Comparison of ENCODE assay signal across 8 cellular contexts in genomic region chr17:40097931-40098845, GRCh38. TPM values are rescaled to one million over a fixed set of nuclear protein-coding genes. Genes with fewer than 3 reads are reported as not detected.
A peak's percentile ranks its signal among the peaks of the same experiment; 100 is the strongest.
DNase-seq lines count a peak whose midpoint lies in the region; ATAC-seq and TF ChIP-seq lines count a peak whose summit lies in the region.

No MANE protein-coding gene starts in this region.

- H3K9me2 ChIP-seq in MM.1S (replicated peaks; ENCODE audit: insufficient read depth, low read length): no peaks in the 10 kb centered on the region

- POLR2A ChIA-PET in CD4-positive, alpha-beta memory T cell (lab: Charles Lee; ENCODE audit: partially characterized antibody): interaction anchor here (0.7 to 16.2 kb wide), 21 partner anchors 9 to 1590 kb away, joined by 3 to 494 read pairs (median 5); partner anchors contain the start of genes CASC3, EIF1, MED24 and MSL1

- no peak for TF ChIP-seq CTCF in MM.1S (IDR thresholded peaks at IDR 0.05; ENCODE audit: low read length)
- no peak for TF ChIP-seq CTCF in cardiac fibroblast (IDR thresholded peaks at IDR 0.05; ENCODE audit: low read depth, low read length)
- no peak for TF ChIP-seq CTCF in lung (IDR thresholded peaks at IDR 0.05; ENCODE audit: control extremely low read depth, extremely low read depth)
- TF ChIP-seq CTCF in transverse colon (IDR thresholded peaks at IDR 0.05): no peak

- H3K4me2 ChIP-seq in MM.1S (ENCODE audit: low read depth, low read length): peak overlapping the region; percentile 86

- H3K4me1 Mint-ChIP-seq in CD4-positive, alpha-beta memory T cell: peaks cover 60 to 93% (median 78%) of the 10 kb centered on the region in 4 donors

- peaks cover 20% of the 10 kb centered on the region for H3K36me3 ChIP-seq in CD4-positive, alpha-beta memory T cell (ENCODE audit: insufficient read depth, low read length)
- H3K36me3 ChIP-seq in MM.1S (replicated peaks; ENCODE audit: insufficient read depth, low read length) (no peaks in the 10 kb centered on the region), lung (ENCODE audit: control insufficient read depth in 2 of 2, insufficient read depth in 2 of 2, low read length in 2 of 2) (peaks cover 0 to 31% of the 10 kb centered on the region in 2 donors), transverse colon (peaks cover 0 to 10% (median 3%) of the 10 kb centered on the region in 4 donors)

- 37 to 48% methylated on average over 9 of the region's 9 CpGs for WGBS in lung, 2 donors
- 33 to 40% methylated on average over 3 to 9 of the region's 9 CpGs for WGBS in transverse colon (ENCODE audit: low coverage in 1 of 2), 2 donors

- peaks cover 53% of the 10 kb centered on the region for H3F3A ChIP-seq in MM.1S (ENCODE audit: insufficient read depth, low read length)

- peak overlapping the region; percentile 13 to 35 for H3K4me3 ChIP-seq in CD4-positive, alpha-beta memory T cell (ENCODE audit: low read length in 2 of 2)
- peak overlapping the region; percentile 35 for H3K4me3 ChIP-seq in MM.1S (ENCODE audit: low read length)
- peak overlapping the region; percentile 21 to 36 for H3K4me3 ChIP-seq in cardiac fibroblast (replicated peaks in 1 of 2; ENCODE audit: low read depth in 2 of 2, low read length in 2 of 2)
- H3K4me3 ChIP-seq in lung: no peak overlapping the region
- peak overlapping the region; percentile 11 to 68 (median 18) for H3K4me3 ChIP-seq in transverse colon

- H3K9me3 Mint-ChIP-seq in CD4-positive, alpha-beta memory T cell: no peaks in the 10 kb centered on the region

- peak; percentile 79 for TF ChIP-seq EP300 in transverse colon (IDR thresholded peaks at IDR 0.05; ENCODE audit: low read depth)

- peak overlapping the region; percentile 86 to 99 (median 95) for H3K27ac Mint-ChIP-seq in CD4-positive, alpha-beta memory T cell

- intact Hi-C loops in CD4-positive, alpha-beta memory T cell (cut with micrococcal nuclease): no loop called here
- intact Hi-C loops in transverse colon (cut with DNase I; ENCODE audit: low total_unique reads): no loop called here

- in situ Hi-C loops in transverse colon (cut with MboI; ENCODE audit: low pct_ligation_motif_present in 1 of 4, low pct_unique_long_range_greater_than_20kb in 1 of 4, low sequenced_read_pairs in 3 of 4): no loop called here

- TF ChIP-seq POLR2A in transverse colon (IDR thresholded peaks at IDR 0.05): peak; percentile 38

- H3K4me1 ChIP-seq in CD4-positive, alpha-beta memory T cell (ENCODE audit: insufficient read depth, low read length): peaks cover 88% of the 10 kb centered on the region
- H3K4me1 ChIP-seq in MM.1S (ENCODE audit: low read length) (peaks cover 53% of the 10 kb centered on the region), lung (ENCODE audit: control insufficient read depth in 2 of 2, insufficient read depth in 2 of 2, low read length in 2 of 2) (peaks cover 34 to 35% of the 10 kb centered on the region in 2 donors), transverse colon (peaks cover 56 to 88% (median 72%) of the 10 kb centered on the region in 4 donors)

- H3K4me3 Mint-ChIP-seq in CD4-positive, alpha-beta memory T cell: peak overlapping the region; percentile 80 to 99 (median 98)

- no peaks in the 10 kb centered on the region for H3K27me3 ChIP-seq in CD4-positive, alpha-beta memory T cell (ENCODE audit: insufficient read depth, low read length)
- H3K27me3 ChIP-seq in MM.1S (replicated peaks; ENCODE audit: insufficient read depth, low read length) (no peaks in the 10 kb centered on the region), lung (ENCODE audit: control insufficient read depth, insufficient read depth) (no peaks in the 10 kb centered on the region), transverse colon (no peaks in the 10 kb centered on the region)

- H4K20me1 ChIP-seq in MM.1S (ENCODE audit: insufficient read depth, low read length): no peaks in the 10 kb centered on the region

- H2AFZ ChIP-seq in MM.1S (ENCODE audit: low read length): peak overlapping the region; percentile 5; the same call in 1 of the 2 replicates

- H3K27ac ChIP-seq in CD4-positive, alpha-beta memory T cell (ENCODE audit: low read depth, low read length): peak overlapping the region; percentile 92
- H3K27ac ChIP-seq in MM.1S (ENCODE audit: low read length) (peak overlapping the region; percentile 78), lung (ENCODE audit: low read depth in 1 of 2, low read length in 1 of 2) (peak overlapping the region; percentile 96 to 99), transverse colon (peak overlapping the region; percentile 93 to 99 (median 96))

- CTCF ChIA-PET in CD4-positive, alpha-beta memory T cell (lab: Charles Lee; ENCODE audit: partially characterized antibody): interaction anchor here (0.9 to 21.9 kb wide), 8 partner anchors 9 to 85 kb away, joined by 3 to 543 read pairs (median 8); partner anchors contain the start of genes CASC3 and THRA

- peak overlapping the region; percentile 41 for H3K9ac ChIP-seq in MM.1S (ENCODE audit: low read length)

- H3K27me3 Mint-ChIP-seq in CD4-positive, alpha-beta memory T cell: no peaks in the 10 kb centered on the region

- H3K9me3 ChIP-seq in CD4-positive, alpha-beta memory T cell (ENCODE audit: control insufficient read depth in 1 of 2, low read length in 2 of 2): no peaks in the 10 kb centered on the region
- H3K9me3 ChIP-seq in MM.1S (replicated peaks; ENCODE audit: insufficient read depth, low read length) (no peaks in the 10 kb centered on the region), lung (ENCODE audit: control insufficient read depth in 2 of 2, insufficient read depth in 1 of 2, low read length in 1 of 2) (no peaks in the 10 kb centered on the region), transverse colon (no peaks in the 10 kb centered on the region)

- DNase-seq in CD4-positive, alpha-beta memory T cell: peak in 1 of 5 donors; percentile 53
- DNase-seq in MM.1S (peak; percentile 38), cardiac fibroblast (ENCODE audit: low read depth in 2 of 2) (peak; percentile 69 to 71), lung (ENCODE audit: low spot score) (peak; percentile 72), transverse colon (peak; percentile 90), SHP77 (lab: John Stamatoyannopoulos, UW) (no peak)
- DNase-seq in activated CD4-positive, CD25-positive, alpha-beta regulatory T cell (lab: John Stamatoyannopoulos, UW): no peak

- H3K36me3 Mint-ChIP-seq in CD4-positive, alpha-beta memory T cell: peaks cover 36 to 38% of the 10 kb centered on the region in 2 donors

- ATAC-seq in lung (ENCODE audit: insufficient read depth, low FRiP score) (no peak), GM18861 (IDR thresholded peaks at IDR 0.05; ENCODE audit: unreplicated experiment) (no peak)

- H3K79me2 ChIP-seq in MM.1S (ENCODE audit: low read length): peaks cover 39% of the 10 kb centered on the region

RNA-seq across cellular contexts. Expression of gene NR1D1, which starts 2.2 kb away (rescaled TPM):
- total RNA-seq in CD4-positive, alpha-beta memory T cell: 10 to 100 TPM; 14.8 to 15.1 TPM
- polyA plus RNA-seq in CD4-positive, alpha-beta memory T cell: 10 to 100 TPM in 1 of 2 donors, 1 to 10 TPM in 1; 5.7 to 12.3 TPM
- total RNA-seq in lung: 10 to 100 TPM in 1 of 2 donors, 1 to 10 TPM in 1; 3.2 to 19.4 TPM
- 10 to 100 TPM in 1 of 2 donors, 1 to 10 TPM in 1; 8.7 to 19.6 TPM for polyA plus RNA-seq in lung
- total RNA-seq in transverse colon: 10 to 100 TPM in 1 of 4 donors, 1 to 10 TPM in 3; 4.8 to 18.0 (median 7.3) TPM

RNA-seq across cellular contexts. Expression of gene MSL1, which starts 23.6 kb away (rescaled TPM):
- total RNA-seq in CD4-positive, alpha-beta memory T cell: 100 to 1,000 TPM; 130 to 133 TPM
- polyA plus RNA-seq in CD4-positive, alpha-beta memory T cell: 1 to 10 TPM; 6.0 to 8.3 TPM
- total RNA-seq in lung (100 to 1,000 TPM in 1 of 2 donors, 10 to 100 TPM in 1; 84.8 to 111 TPM), transverse colon (100 to 1,000 TPM in 2 of 4 donors, 10 to 100 TPM in 2; 73.9 to 258 (median 90.6) TPM)
- polyA plus RNA-seq in lung: 10 to 100 TPM; 73.2 to 84.6 TPM

RNA-seq across cellular contexts. Expression of gene THRA, which starts 35.4 kb away (rescaled TPM):
- total RNA-seq in CD4-positive, alpha-beta memory T cell: 10 to 100 TPM; 35.9 to 41.3 TPM
- 10 to 100 TPM in 1 of 2 donors, 1 to 10 TPM in 1; 5.8 to 11.9 TPM for polyA plus RNA-seq in CD4-positive, alpha-beta memory T cell
- total RNA-seq in lung (10 to 100 TPM; 41.3 to 55.9 TPM), transverse colon (10 to 100 TPM; 32.6 to 82.6 (median 58.6) TPM)
- 10 to 100 TPM; 28.5 to 33.6 TPM for polyA plus RNA-seq in lung

RNA-seq across cellular contexts. Expression of gene CASC3, which starts 42.1 kb away (rescaled TPM):
- total RNA-seq in CD4-positive, alpha-beta memory T cell: 100 to 1,000 TPM; 142 to 146 TPM
- polyA plus RNA-seq in CD4-positive, alpha-beta memory T cell: 10 to 100 TPM; 31.1 to 54.2 TPM
- 10 to 100 TPM; 74.8 to 85.5 TPM for total RNA-seq in lung
- 10 to 100 TPM; 37.2 to 47.8 TPM for polyA plus RNA-seq in lung
- 10 to 100 TPM; 41.8 to 65.1 (median 51.0) TPM for total RNA-seq in transverse colon

RNA-seq across cellular contexts. Expression of gene MED24, which starts 44.0 kb away (rescaled TPM):
- 10 to 100 TPM; 81.1 to 93.0 TPM for total RNA-seq in CD4-positive, alpha-beta memory T cell
- polyA plus RNA-seq in CD4-positive, alpha-beta memory T cell: 10 to 100 TPM; 34.0 to 46.2 TPM
- total RNA-seq in lung (10 to 100 TPM; 69.9 to 82.3 TPM), transverse colon (100 to 1,000 TPM in 2 of 4 donors, 10 to 100 TPM in 2; 64.3 to 294 (median 112) TPM)
- polyA plus RNA-seq in lung: 100 to 1,000 TPM in 1 of 2 donors, 10 to 100 TPM in 1; 48.2 to 149 TPM

Comparison
In these comparisons a context has a peak if more than half of its experiments do, and no peak if none do; other contexts are left out.
1. DNase-seq: peak in MM.1S (single experiment), cardiac fibroblast (2 of 2), lung (single experiment) and transverse colon (single experiment); none in activated CD4-positive, CD25-positive, alpha-beta regulatory T cell (0 of 4) and SHP77 (0 of 2).
2. Peak in every context shown above with its lines, with median percentiles within 50 percentile points of each other: H3K27ac ChIP-seq.